2 cellular contexts compared by ENCODE assay signal in genomic region chr13:58455094-58455493, GRCh38.
TF ChIP-seq lines count a peak whose summit lies in the region.

No MANE protein-coding gene starts in this region.

TF ChIP-seq in HepG2, 621 proteins besides CTCF, POLR2A, EP300 and RAD21:
- TF ChIP-seq REL (CRISPR knock-in tag; conservative IDR thresholded peaks at IDR 0.05) (no peak), MYNN (CRISPR knock-in tag; IDR thresholded peaks at IDR 0.05; ENCODE audit: low read depth) (no peak), ZNF337 (CRISPR knock-in tag; IDR thresholded peaks at IDR 0.05; ENCODE audit: borderline replicate concordance, low read depth) (peak; percentile 99; the same call in 1 of the 2 replicates), SIX1 (CRISPR knock-in tag; IDR thresholded peaks at IDR 0.05; ENCODE audit: borderline replicate concordance) (no peak), MAF1 (CRISPR knock-in tag; IDR thresholded peaks at IDR 0.05; ENCODE audit: borderline replicate concordance) (no peak)

TF ChIP-seq in HEK293, 187 proteins besides CTCF, POLR2A, EP300 and RAD21:
- no peak for TF ChIP-seq ZNF660 (tag by site-specific recombination; IDR thresholded peaks at IDR 0.05)
- TF ChIP-seq ZNF776 (tag by site-specific recombination; IDR thresholded peaks at IDR 0.05; ENCODE audit: borderline replicate concordance): no peak
- peak; percentile 55 for TF ChIP-seq SETDB1 (IDR thresholded peaks at IDR 0.05; ENCODE audit: insufficient read length, low read length)
- TF ChIP-seq TRIM28 (IDR thresholded peaks at IDR 0.05; ENCODE audit: borderline replicate concordance, low read length): 0 out of 2 replicates have a peak, but pooled peaks have one; percentile 20
